10 cellular contexts compared by ENCODE assay signal in genomic region chr18:3179430-3180089, GRCh38. TPM values are rescaled to one million over a fixed set of nuclear protein-coding genes. Genes with fewer than 3 reads are reported as not detected.
DNase-seq lines count a peak whose midpoint lies in the region; ATAC-seq and TF ChIP-seq lines count a peak whose summit lies in the region.
"Had no signal": no experiment of that assay in that cellular context is flagged by ENCODE, and none has a peak within 500 bp of the region (broad histone marks: within the 10 kb centered on the region; RNA-seq: fewer than 3 reads in every experiment).

No MANE protein-coding gene starts in this region.

- H3K27me3 Mint-ChIP-seq in activated CD8-positive, alpha-beta memory T cell treated with anti-CD3 and anti-CD28 coated beads, Interleukin-2, amount 10 ng/mL, durations not matched to agents 7 days and 5 days: no peaks in the 10 kb centered on the region

- H3K9me3 ChIP-seq in gastroesophageal sphincter: no peaks in the 10 kb centered on the region

- peaks cover 6% of the 10 kb centered on the region for H3K4me1 Mint-ChIP-seq in activated CD8-positive, alpha-beta memory T cell treated with anti-CD3 and anti-CD28 coated beads, Interleukin-2, amount 10 ng/mL, durations not matched to agents 7 days and 5 days

- CTCF ChIA-PET in activated CD8-positive, alpha-beta memory T cell treated with anti-CD3 and anti-CD28 coated beads, Interleukin-2, amount 10 ng/mL, durations not matched to agents 7 days and 5 days (lab: Charles Lee): interaction anchor here (1.3 kb wide), 1 partner anchor 14 kb away, joined by 4 read pairs; no protein-coding TSS in a partner anchor

- TF ChIP-seq CTCF in gastroesophageal sphincter (IDR thresholded peaks at IDR 0.05): no peak

- WGBS in gastroesophageal sphincter (ENCODE audit: low coverage in 1 of 2), 2 donors: 58 to 84% methylated on average over 5 to 10 of the region's 10 CpGs

- H3K27ac ChIP-seq in gastroesophageal sphincter: peak overlapping the region; percentile 25 to 67 (median 57)

- TF ChIP-seq EP300 in gastroesophageal sphincter (IDR thresholded peaks at IDR 0.05): no peak

- peaks cover 0 to 15% of the 10 kb centered on the region in 2 donors for H3K36me3 ChIP-seq in gastroesophageal sphincter

- H3K27me3 ChIP-seq in gastroesophageal sphincter: no peaks in the 10 kb centered on the region

- ATAC-seq in GM18498 (IDR thresholded peaks at IDR 0.05; ENCODE audit: unreplicated experiment) (peak; percentile 51), GM21529 (IDR thresholded peaks at IDR 0.05; ENCODE audit: unreplicated experiment) (peak; percentile 42), gastroesophageal sphincter (no peak), HG03521 (IDR thresholded peaks at IDR 0.05; ENCODE audit: unreplicated experiment) (no peak)
- ATAC-seq in activated CD8-positive, alpha-beta memory T cell treated with anti-CD3 and anti-CD28 coated beads, Interleukin-2, amount 10 ng/mL, durations not matched to agents 7 days and 5 days: no peak

- H3K4me3 Mint-ChIP-seq in activated CD8-positive, alpha-beta memory T cell treated with anti-CD3 and anti-CD28 coated beads, Interleukin-2, amount 10 ng/mL, durations not matched to agents 7 days and 5 days: no peak overlapping the region
- H3K4me3 Mint-ChIP-seq: activated naive CD8-positive, alpha-beta T cell treated with anti-CD3 and anti-CD28 coated beads, Interleukin-2, amount 10 ng/mL, durations not matched to agents 7 days and 5 days had no signal

- peaks cover 0 to 58% (median 4%) of the 10 kb centered on the region in 3 donors for H3K4me1 ChIP-seq in gastroesophageal sphincter

- no peak overlapping the region for H3K27ac Mint-ChIP-seq in activated CD8-positive, alpha-beta memory T cell treated with anti-CD3 and anti-CD28 coated beads, Interleukin-2, amount 10 ng/mL, durations not matched to agents 7 days and 5 days
- H3K27ac Mint-ChIP-seq: activated naive CD8-positive, alpha-beta T cell treated with anti-CD3 and anti-CD28 coated beads, Interleukin-2, amount 10 ng/mL, durations not matched to agents 7 days and 5 days had no signal

- H3K4me3 ChIP-seq in Jurkat, Clone E6-1 (ENCODE audit: low read length): no peak overlapping the region
- H3K4me3 ChIP-seq in gastroesophageal sphincter: no peak overlapping the region

- no peaks in the 10 kb centered on the region for H3K36me3 Mint-ChIP-seq in activated CD8-positive, alpha-beta memory T cell treated with anti-CD3 and anti-CD28 coated beads, Interleukin-2, amount 10 ng/mL, durations not matched to agents 7 days and 5 days
- H3K36me3 Mint-ChIP-seq: activated naive CD8-positive, alpha-beta T cell treated with anti-CD3 and anti-CD28 coated beads, Interleukin-2, amount 10 ng/mL, durations not matched to agents 7 days and 5 days had no signal

- peak; percentile 32 for DNase-seq in Jurkat, Clone E6-1 (ENCODE audit: low read depth, low spot score)
- DNase-seq in activated CD8-positive, alpha-beta memory T cell treated with anti-CD3 and anti-CD28 coated beads, Interleukin-2, amount 10 ng/mL, durations not matched to agents 7 days and 5 days: no peak
- no peak for DNase-seq in activated CD4-positive, CD25-positive, alpha-beta regulatory T cell treated with anti-CD3 and anti-CD28 coated beads, Interleukin-2, amount 50 U/mL, for 72 hours
- DNase-seq in EL: no peak
- DNase-seq: activated naive CD8-positive, alpha-beta T cell treated with anti-CD3 and anti-CD28 coated beads, Interleukin-2, amount 10 ng/mL, durations not matched to agents 7 days and 5 days; NCI-H526 treated with DMSO at 0.1 percent for 48 hours had no signal

- H3K9me3 Mint-ChIP-seq in activated CD8-positive, alpha-beta memory T cell treated with anti-CD3 and anti-CD28 coated beads, Interleukin-2, amount 10 ng/mL, durations not matched to agents 7 days and 5 days (ENCODE audit: low read depth): no peaks in the 10 kb centered on the region
- H3K9me3 Mint-ChIP-seq: activated naive CD8-positive, alpha-beta T cell treated with anti-CD3 and anti-CD28 coated beads, Interleukin-2, amount 10 ng/mL, durations not matched to agents 7 days and 5 days had no signal

- no peak for TF ChIP-seq POLR2A in gastroesophageal sphincter (IDR thresholded peaks at IDR 0.05)

RNA-seq across cellular contexts. Expression of gene MYOM1, which starts 40.2 kb away (rescaled TPM):
- not detected for polyA plus RNA-seq in Jurkat, Clone E6-1 (2012; ENCODE audit: insufficient read depth, insufficient read length)
- total RNA-seq in gastroesophageal sphincter: 10 to 100 TPM; 14.8 to 37.6 (median 24.6) TPM
- 1 to 10 TPM; 1.6 to 3.8 TPM for total RNA-seq in activated CD8-positive, alpha-beta memory T cell treated with anti-CD3 and anti-CD28 coated beads, Interleukin-2, amount 10 ng/mL, durations not matched to agents 7 days and 5 days

Comparison
In these comparisons a context has a peak if more than half of its experiments do, and no peak if none do; other contexts are left out.
1. ATAC-seq: peak in GM18498 (single experiment) and GM21529 (single experiment); none in gastroesophageal sphincter (single experiment), activated CD8-positive, alpha-beta memory T cell treated with anti-CD3 and anti-CD28 coated beads, Interleukin-2, amount 10 ng/mL, durations not matched to agents 7 days and 5 days (single experiment) and HG03521 (single experiment).